12 cellular contexts compared by ENCODE assay signal in genomic region chr4:3316146-3316545, GRCh38.
"Had no signal": no experiment of that assay in that cellular context is flagged by ENCODE, and none has a peak within 500 bp of the region (broad histone marks: within the 10 kb centered on the region; RNA-seq: fewer than 3 reads in every experiment).

No MANE protein-coding gene starts in this region.

- H3K4me1 ChIP-seq: ascending aorta had no signal

- FAIRE-seq: bronchial epithelial cell, small intestine had no signal

- H3K27ac ChIP-seq: ascending aorta, gastroesophageal sphincter, hepatocyte had no signal

- H3K36me3 Mint-ChIP-seq: activated naive CD8-positive, alpha-beta T cell treated with anti-CD3 and anti-CD28 coated beads, Interleukin-2, amount 10 ng/mL, durations not matched to agents 7 days and 5 days; natural killer cell had no signal

- H3K9me3 Mint-ChIP-seq: activated CD4-positive, alpha-beta T cell treated with anti-CD3 and anti-CD28 coated beads, Interleukin-2, amount 10 ng/mL, durations not matched to agents 24 days and 14 days; activated naive CD8-positive, alpha-beta T cell treated with anti-CD3 and anti-CD28 coated beads, Interleukin-2, amount 10 ng/mL, durations not matched to agents 7 days and 5 days; activated T-cell treated with anti-CD3 and anti-CD28 coated beads, Interleukin-2, amount 50 U/mL, for 24 hours; natural killer cell; stimulated activated memory B cell treated with anti-CD40 and anti-IgM and Interleukin-4, amounts not matched to agents 10 μg/mL and 1 μg/mL and 100 μg/mL, for 72 hours had no signal

- H3K9me3 ChIP-seq: ascending aorta, gastroesophageal sphincter, tibial nerve had no signal

- H3K4me1 Mint-ChIP-seq: activated CD4-positive, alpha-beta T cell treated with anti-CD3 and anti-CD28 coated beads, Interleukin-2, amount 10 ng/mL, durations not matched to agents 24 days and 14 days; activated naive CD8-positive, alpha-beta T cell treated with anti-CD3 and anti-CD28 coated beads, Interleukin-2, amount 10 ng/mL, durations not matched to agents 7 days and 5 days; stimulated activated memory B cell treated with anti-CD40 and anti-IgM and Interleukin-4, amounts not matched to agents 10 μg/mL and 1 μg/mL and 100 μg/mL, for 72 hours had no signal

- DNase-seq: activated CD4-positive, alpha-beta T cell treated with anti-CD3 and anti-CD28 coated beads, Interleukin-2, amount 10 ng/mL, durations not matched to agents 24 days and 14 days; activated gamma-delta T cell; activated naive CD8-positive, alpha-beta T cell treated with anti-CD3 and anti-CD28 coated beads, Interleukin-2, amount 10 ng/mL, durations not matched to agents 7 days and 5 days; natural killer cell; small intestine had no signal

- H3K27me3 ChIP-seq: ascending aorta, gastroesophageal sphincter, hepatocyte, tibial nerve had no signal

- ATAC-seq: gastroesophageal sphincter; natural killer cell; stimulated activated memory B cell treated with anti-CD40 and anti-IgM and Interleukin-4, amounts not matched to agents 10 μg/mL and 1 μg/mL and 100 μg/mL, for 72 hours had no signal

- H3K27ac Mint-ChIP-seq: activated CD4-positive, alpha-beta T cell treated with anti-CD3 and anti-CD28 coated beads, Interleukin-2, amount 10 ng/mL, durations not matched to agents 24 days and 14 days; activated naive CD8-positive, alpha-beta T cell treated with anti-CD3 and anti-CD28 coated beads, Interleukin-2, amount 10 ng/mL, durations not matched to agents 7 days and 5 days; activated T-cell treated with anti-CD3 and anti-CD28 coated beads, Interleukin-2, amount 50 U/mL, for 24 hours; natural killer cell; stimulated activated memory B cell treated with anti-CD40 and anti-IgM and Interleukin-4, amounts not matched to agents 10 μg/mL and 1 μg/mL and 100 μg/mL, for 72 hours had no signal

- H3K27me3 Mint-ChIP-seq: activated CD4-positive, alpha-beta T cell treated with anti-CD3 and anti-CD28 coated beads, Interleukin-2, amount 10 ng/mL, durations not matched to agents 24 days and 14 days; activated T-cell treated with anti-CD3 and anti-CD28 coated beads, Interleukin-2, amount 50 U/mL, for 24 hours; stimulated activated memory B cell treated with anti-CD40 and anti-IgM and Interleukin-4, amounts not matched to agents 10 μg/mL and 1 μg/mL and 100 μg/mL, for 72 hours had no signal

- H3K4me3 Mint-ChIP-seq: activated CD4-positive, alpha-beta T cell treated with anti-CD3 and anti-CD28 coated beads, Interleukin-2, amount 10 ng/mL, durations not matched to agents 24 days and 14 days; activated naive CD8-positive, alpha-beta T cell treated with anti-CD3 and anti-CD28 coated beads, Interleukin-2, amount 10 ng/mL, durations not matched to agents 7 days and 5 days; activated T-cell treated with anti-CD3 and anti-CD28 coated beads, Interleukin-2, amount 50 U/mL, for 24 hours; natural killer cell; stimulated activated memory B cell treated with anti-CD40 and anti-IgM and Interleukin-4, amounts not matched to agents 10 μg/mL and 1 μg/mL and 100 μg/mL, for 72 hours had no signal

- H3K4me3 ChIP-seq: ascending aorta, gastroesophageal sphincter, hepatocyte had no signal
